Comparison of ENCODE assay signal across 18 cellular contexts in genomic region chrX:17081535-17081934, GRCh38.
DNase-seq lines count a peak whose midpoint lies in the region; ATAC-seq and TF ChIP-seq lines count a peak whose summit lies in the region.
"Had no signal": no experiment of that assay in that cellular context is flagged by ENCODE, and none has a peak within 500 bp of the region (broad histone marks: within the 10 kb centered on the region; RNA-seq: fewer than 3 reads in every experiment).

No MANE protein-coding gene starts in this region.

- TF ChIP-seq CTCF in esophagus muscularis mucosa (IDR thresholded peaks at IDR 0.05): no peak
- TF ChIP-seq CTCF in psoas muscle (IDR thresholded peaks at IDR 0.05): no peak
- no peak for TF ChIP-seq CTCF in tibial nerve (IDR thresholded peaks at IDR 0.05)

- TF ChIP-seq EP300 in esophagus muscularis mucosa (IDR thresholded peaks at IDR 0.05) (no peak), tibial nerve (IDR thresholded peaks at IDR 0.05) (no peak)

- DNase-seq in left ventricle myocardium superior (no peak), left cardiac atrium (no peak), esophagus muscularis mucosa (ENCODE audit: extremely low spot score) (no peak), psoas muscle (no peak), DMS53 (lab: John Stamatoyannopoulos, UW) (no peak), tibial nerve (ENCODE audit: low spot score in 2 of 2) (no peak), NCI-H2081 treated with DMSO at 0.1 percent for 48 hours (lab: John Stamatoyannopoulos, UW) (no peak)
- DNase-seq in effector CD4-positive, alpha-beta T cell: no peak
- DNase-seq: CD8-positive, alpha-beta memory T cell; HFFc6; IMR-90; Karpas-422; MM.1S; NCI-H1092 treated with DMSO at 0.1 percent for 48 hours; NCI-H1694; OCI-M1; SHP77 treated with DMSO at 0.1 percent for 48 hours had no signal

- H3K4me3 ChIP-seq in esophagus muscularis mucosa: no peak overlapping the region
- H3K4me3 ChIP-seq in psoas muscle: no peak overlapping the region
- no peak overlapping the region for H3K4me3 ChIP-seq in tibial nerve
- H3K4me3 ChIP-seq: BLaER1 treated with 17β-estradiol and CSF1 and Interleukin-3, amounts not matched to agents 10 nM and 100 nM had no signal

- H3K4me1 ChIP-seq in esophagus muscularis mucosa (peaks cover 2 to 27% (median 22%) of the 10 kb centered on the region in 4 donors), psoas muscle (no peaks in the 10 kb centered on the region), tibial nerve (no peaks in the 10 kb centered on the region)

- no peaks in the 10 kb centered on the region for H3K9me3 ChIP-seq in esophagus muscularis mucosa
- no peaks in the 10 kb centered on the region for H3K9me3 ChIP-seq in psoas muscle
- no peaks in the 10 kb centered on the region for H3K9me3 ChIP-seq in tibial nerve
- H3K9me3 ChIP-seq: BLaER1 treated with 17β-estradiol and CSF1 and Interleukin-3, amounts not matched to agents 10 nM and 100 nM had no signal

- H3K27me3 ChIP-seq in esophagus muscularis mucosa: no peaks in the 10 kb centered on the region
- H3K27me3 ChIP-seq in psoas muscle (ENCODE audit: insufficient read depth in 3 of 3, low read length in 2 of 3): peaks cover 0 to 14% (median 0%) of the 10 kb centered on the region in 3 donors
- H3K27me3 ChIP-seq in tibial nerve: peaks cover 0 to 4% of the 10 kb centered on the region in 2 donors

- H3K27ac ChIP-seq in esophagus muscularis mucosa (replicated peaks in 1 of 4): peak overlapping the region in 3 of 4 donors; percentile 4 to 46 (median 39)
- H3K27ac ChIP-seq in psoas muscle: no peak overlapping the region
- H3K27ac ChIP-seq in tibial nerve: no peak overlapping the region
- H3K27ac ChIP-seq: BLaER1 treated with 17β-estradiol and CSF1 and Interleukin-3, amounts not matched to agents 10 nM and 100 nM had no signal

- intact Hi-C loops in left ventricle myocardium superior (cut with micrococcal nuclease): no loop called here
- intact Hi-C loops in left cardiac atrium (cut with DNase I): no loop called here
- intact Hi-C loops in esophagus muscularis mucosa (cut with DNase I): no loop called here
- intact Hi-C loops in psoas muscle (cut with DNase I): no loop called here

- TF ChIP-seq POLR2A in esophagus muscularis mucosa (IDR thresholded peaks at IDR 0.05; ENCODE audit: low read depth) (no peak), tibial nerve (IDR thresholded peaks at IDR 0.05) (no peak)

- H3K36me3 ChIP-seq in esophagus muscularis mucosa (no peaks in the 10 kb centered on the region), psoas muscle (ENCODE audit: insufficient read depth in 1 of 2, low read depth in 1 of 2) (no peaks in the 10 kb centered on the region), tibial nerve (no peaks in the 10 kb centered on the region)
- H3K36me3 ChIP-seq: BLaER1 treated with 17β-estradiol and CSF1 and Interleukin-3, amounts not matched to agents 10 nM and 100 nM had no signal

- ATAC-seq in left ventricle myocardium superior (peak; percentile 19), left cardiac atrium (no peak), psoas muscle (peak; percentile 50 to 64 (median 62))

- WGBS in esophagus muscularis mucosa: 60% methylated on average over 3 of the region's 3 CpGs
- WGBS in psoas muscle, 3 donors: 20 to 49% (median 26%) methylated on average over 3 of the region's 3 CpGs
- WGBS in tibial nerve, 2 donors: 66 to 73% methylated on average over 3 of the region's 3 CpGs

Comparison
In these comparisons a context has a peak if more than half of its experiments do, and no peak if none do; other contexts are left out.
1. ATAC-seq: peak in left ventricle myocardium superior (single experiment) and psoas muscle (4 of 4); none in left cardiac atrium (0 of 2).
2. H3K27ac ChIP-seq: peak in esophagus muscularis mucosa (3 of 4); none in psoas muscle (single experiment) and tibial nerve (0 of 4).